ENCODE assay signal across 34 cellular contexts in genomic region chr1:105467549-105467948, GRCh38.
"Had no signal": no experiment of that assay in that cellular context is flagged by ENCODE, and none has a peak within 500 bp of the region (broad histone marks: within the 10 kb centered on the region; RNA-seq: fewer than 3 reads in every experiment).

No MANE protein-coding gene starts in this region.

- H3K9ac ChIP-seq: KMS-11 had no signal

- DNase-seq: Karpas-422, Kasumi-1, KG1, MG63, MM.1S, MV-4-11, NCI-H1048, NCI-H1092, NCI-H1092 treated with DMSO at 0.1 percent for 48 hours, NCI-H1105, NCI-H1105 treated with DMSO at 0.1 percent for 48 hours, NCI-H1417, NCI-H1417 treated with DMSO at 0.1 percent for 48 hours, NCI-H1436, NCI-H1436 treated with DMSO at 0.1 percent for 48 hours, NCI-H146, NCI-H1694, NCI-H1694 treated with DMSO at 0.1 percent for 48 hours, NCI-H187, NCI-H187 treated with DMSO at 0.1 percent for 48 hours, NCI-H1930, NCI-H2029, NCI-H2029 treated with DMSO at 0.1 percent for 48 hours, NCI-H2081, NCI-H2081 treated with DMSO at 0.1 percent for 48 hours, NCI-H2107, NCI-H2171, NCI-H2171 treated with DMSO at 0.1 percent for 48 hours, NCI-H2227 treated with DMSO at 0.1 percent for 48 hours, NCI-H226, NCI-H345, NCI-H446, NCI-H446 treated with DMSO at 0.1 percent for 48 hours had no signal

- H3K27me3 ChIP-seq: MG63 had no signal

- H3K9me3 ChIP-seq: MG63 had no signal

- H3K27ac ChIP-seq: KMS-11 had no signal

- H3K4me2 ChIP-seq: KMS-11 had no signal

- H3K36me3 ChIP-seq: MG63 had no signal

- H3K4me3 ChIP-seq: MG63 had no signal
